9 cellular contexts compared by ENCODE assay signal in genomic region chr1:66370462-66370907, GRCh38.
DNase-seq lines count a peak whose midpoint lies in the region; ATAC-seq and TF ChIP-seq lines count a peak whose summit lies in the region.
"Had no signal": no experiment of that assay in that cellular context is flagged by ENCODE, and none has a peak within 500 bp of the region (broad histone marks: within the 10 kb centered on the region; RNA-seq: fewer than 3 reads in every experiment).

No MANE protein-coding gene starts in this region.

- peak overlapping the region; percentile 62 for H3K4me3 Mint-ChIP-seq in activated CD4-positive, alpha-beta T cell treated with anti-CD3 and anti-CD28 coated beads, Interleukin-2, amount 10 ng/mL, durations not matched to agents 24 days and 14 days
- peak overlapping the region; percentile 63 for H3K4me3 Mint-ChIP-seq in activated naive CD8-positive, alpha-beta T cell treated with anti-CD3 and anti-CD28 coated beads, Interleukin-2, amount 50 U/mL, for 24 hours
- H3K4me3 Mint-ChIP-seq in stimulated activated effector memory CD8-positive, alpha-beta T cell treated with anti-CD3 and anti-CD28 coated beads, Interleukin-12 subunit alpha, Interleukin-12 subunit beta, amount 100 ng/mL, for 72 hours = peak overlapping the region; percentile 56
- H3K4me3 Mint-ChIP-seq in type B pancreatic cell = no peak overlapping the region

- H3K4me1 Mint-ChIP-seq in activated CD4-positive, alpha-beta T cell treated with anti-CD3 and anti-CD28 coated beads, Interleukin-2, amount 10 ng/mL, durations not matched to agents 24 days and 14 days = peaks cover 77% of the 10 kb centered on the region
- peaks cover 99% of the 10 kb centered on the region for H3K4me1 Mint-ChIP-seq in activated naive CD8-positive, alpha-beta T cell treated with anti-CD3 and anti-CD28 coated beads, Interleukin-2, amount 50 U/mL, for 24 hours
- H3K4me1 Mint-ChIP-seq in stimulated activated effector memory CD8-positive, alpha-beta T cell treated with anti-CD3 and anti-CD28 coated beads, Interleukin-12 subunit alpha, Interleukin-12 subunit beta, amount 100 ng/mL, for 72 hours = peaks cover 79% of the 10 kb centered on the region
- peaks cover 5% of the 10 kb centered on the region for H3K4me1 Mint-ChIP-seq in type B pancreatic cell (ENCODE audit: unreplicated experiment)

- peaks cover 6% of the 10 kb centered on the region for H3K9me3 Mint-ChIP-seq in activated CD4-positive, alpha-beta T cell treated with anti-CD3 and anti-CD28 coated beads, Interleukin-2, amount 10 ng/mL, durations not matched to agents 24 days and 14 days
- H3K9me3 Mint-ChIP-seq in activated naive CD8-positive, alpha-beta T cell treated with anti-CD3 and anti-CD28 coated beads, Interleukin-2, amount 50 U/mL, for 24 hours = no peaks in the 10 kb centered on the region
- no peaks in the 10 kb centered on the region for H3K9me3 Mint-ChIP-seq in stimulated activated effector memory CD8-positive, alpha-beta T cell treated with anti-CD3 and anti-CD28 coated beads, Interleukin-12 subunit alpha, Interleukin-12 subunit beta, amount 100 ng/mL, for 72 hours
- H3K9me3 Mint-ChIP-seq in type B pancreatic cell = peaks cover 4% of the 10 kb centered on the region

- intact Hi-C loops in activated CD4-positive, alpha-beta T cell treated with anti-CD3 and anti-CD28 coated beads, Interleukin-2, amount 10 ng/mL, durations not matched to agents 24 days and 14 days (cut with micrococcal nuclease) = loop anchor here (1.0 to 10.0 kb wide), 9 partner anchors 19 to 1156 kb away; partner anchors contain the start of gene IL12RB2

- peaks cover 70% of the 10 kb centered on the region for H3K36me3 Mint-ChIP-seq in activated CD4-positive, alpha-beta T cell treated with anti-CD3 and anti-CD28 coated beads, Interleukin-2, amount 10 ng/mL, durations not matched to agents 24 days and 14 days (ENCODE audit: low read depth)
- peaks cover 65% of the 10 kb centered on the region for H3K36me3 Mint-ChIP-seq in activated naive CD8-positive, alpha-beta T cell treated with anti-CD3 and anti-CD28 coated beads, Interleukin-2, amount 50 U/mL, for 24 hours (ENCODE audit: low read depth)
- peaks cover 99% of the 10 kb centered on the region for H3K36me3 Mint-ChIP-seq in stimulated activated effector memory CD8-positive, alpha-beta T cell treated with anti-CD3 and anti-CD28 coated beads, Interleukin-12 subunit alpha, Interleukin-12 subunit beta, amount 100 ng/mL, for 72 hours
- H3K36me3 Mint-ChIP-seq in type B pancreatic cell = peaks cover 4% of the 10 kb centered on the region

- ATAC-seq in HG03039 (IDR thresholded peaks at IDR 0.05; ENCODE audit: unreplicated experiment) (peak; percentile 25), GM19023 (IDR thresholded peaks at IDR 0.05; ENCODE audit: unreplicated experiment) (no peak)
- ATAC-seq in activated naive CD8-positive, alpha-beta T cell treated with anti-CD3 and anti-CD28 coated beads, Interleukin-2, amount 50 U/mL, for 24 hours = peak; percentile 51
- peak; percentile 5 for ATAC-seq in stimulated activated effector memory CD8-positive, alpha-beta T cell treated with anti-CD3 and anti-CD28 coated beads, Interleukin-12 subunit alpha, Interleukin-12 subunit beta, amount 100 ng/mL, for 72 hours

- no peak for TF ChIP-seq CTCF in type B pancreatic cell (conservative IDR thresholded peaks at IDR 0.05)

- DNase-seq in activated CD4-positive, alpha-beta T cell treated with anti-CD3 and anti-CD28 coated beads, Interleukin-2, amount 10 ng/mL, durations not matched to agents 24 days and 14 days = peak; percentile 69
- DNase-seq in activated CD4-positive, alpha-beta T cell treated with anti-CD3 and anti-CD28 coated beads, Interleukin-2, amount 50 U/mL, for 4 hours = no peak
- DNase-seq in activated naive CD8-positive, alpha-beta T cell treated with anti-CD3 and anti-CD28 coated beads, Interleukin-2, amount 50 U/mL, for 24 hours = no peak
- peak in 1 of 2 donors; percentile 56 for DNase-seq in stimulated activated effector memory CD8-positive, alpha-beta T cell treated with anti-CD3 and anti-CD28 coated beads, Interleukin-12 subunit alpha, Interleukin-12 subunit beta, amount 100 ng/mL, for 72 hours (ENCODE audit: low spot score in 2 of 2)
- DNase-seq in type B pancreatic cell (ENCODE audit: extremely low spot score, unreplicated experiment) (no peak), NCI-H446 (lab: John Stamatoyannopoulos, UW) (no peak)
- DNase-seq: NCI-H1092 had no signal

- no peaks in the 10 kb centered on the region for H3K27me3 Mint-ChIP-seq in activated CD4-positive, alpha-beta T cell treated with anti-CD3 and anti-CD28 coated beads, Interleukin-2, amount 10 ng/mL, durations not matched to agents 24 days and 14 days
- H3K27me3 Mint-ChIP-seq in activated naive CD8-positive, alpha-beta T cell treated with anti-CD3 and anti-CD28 coated beads, Interleukin-2, amount 50 U/mL, for 24 hours = no peaks in the 10 kb centered on the region
- no peaks in the 10 kb centered on the region for H3K27me3 Mint-ChIP-seq in type B pancreatic cell

- peak overlapping the region; percentile 98 for H3K27ac Mint-ChIP-seq in activated CD4-positive, alpha-beta T cell treated with anti-CD3 and anti-CD28 coated beads, Interleukin-2, amount 10 ng/mL, durations not matched to agents 24 days and 14 days
- peak overlapping the region; percentile 97 for H3K27ac Mint-ChIP-seq in activated naive CD8-positive, alpha-beta T cell treated with anti-CD3 and anti-CD28 coated beads, Interleukin-2, amount 50 U/mL, for 24 hours
- peak overlapping the region; percentile 90 for H3K27ac Mint-ChIP-seq in stimulated activated effector memory CD8-positive, alpha-beta T cell treated with anti-CD3 and anti-CD28 coated beads, Interleukin-12 subunit alpha, Interleukin-12 subunit beta, amount 100 ng/mL, for 72 hours
- H3K27ac Mint-ChIP-seq in type B pancreatic cell = no peak overlapping the region
